ENCODE assay signal across 7 cellular contexts in genomic region chr10:45757661-45758396, GRCh38. TPM values are rescaled to one million over a fixed set of nuclear protein-coding genes. Genes with fewer than 3 reads are reported as not detected.
A peak's percentile ranks its signal among the peaks of the same experiment; 100 is the strongest.
DNase-seq lines count a peak whose midpoint lies in the region; ATAC-seq, FAIRE-seq and TF ChIP-seq lines count a peak whose summit lies in the region.
"Not testable (repeated sequence)": the region's sequence is repeated elsewhere in the genome, so short reads cannot be mapped to it uniquely, and the experiment has no call there.

No MANE protein-coding gene starts in this region.

- not testable (repeated sequence) for H3K79me2 ChIP-seq in GM23338 (replicated peaks; ENCODE audit: insufficient read depth); GM12878 (ENCODE audit: control insufficient read depth, insufficient read depth, low read length); hepatocyte; neural progenitor cell (ENCODE audit: low read depth)

- H3K27me3 ChIP-seq in GM23338 (ENCODE audit: insufficient read depth); GM12878 (replicated peaks in 1 of 2; ENCODE audit: control insufficient read depth in 2 of 2, insufficient read depth in 2 of 2, low read length in 1 of 2); endodermal cell (ENCODE audit: control insufficient read depth, insufficient read depth, low read length, poor library complexity, severe bottlenecking); left ventricle myocardium inferior (ENCODE audit: low read depth); hepatocyte; neural progenitor cell: not testable (repeated sequence)

- H3K9me3 ChIP-seq in GM12878 (replicated peaks; ENCODE audit: control insufficient read depth, insufficient read depth, low read length); endodermal cell (ENCODE audit: control insufficient read depth, low read length); left ventricle myocardium inferior (replicated peaks); hepatocyte (ENCODE audit: low read depth); neural progenitor cell (ENCODE audit: low read depth): not testable (repeated sequence)

- not testable (repeated sequence) for ATAC-seq in GM23338, GM12878

- H3K36me3 Mint-ChIP-seq in GM23338 (ENCODE audit: low read depth) (peaks cover 15% of the 10 kb centered on the region; the same call in 2 of the 3 replicates), endodermal cell (ENCODE audit: low read depth) (peaks cover 21% of the 10 kb centered on the region)
- H3K36me3 Mint-ChIP-seq in neural progenitor cell = not testable (repeated sequence)

- CTCF ChIA-PET in GM12878 (lab: Yijun Ruan, JAX) = not testable (repeated sequence)

- SMC1A ChIA-PET in GM12878 (lab: Charles Lee; ENCODE audit: uncharacterized antibody, unreplicated experiment) = not testable (repeated sequence)

- not testable (repeated sequence) for TF ChIP-seq RAD21 in GM12878 (IDR thresholded peaks at IDR 0.05; ENCODE audit: insufficient read depth, low read depth, low read length)

- TF ChIP-seq EP300 in GM12878 (IDR thresholded peaks at IDR 0.05; ENCODE audit: borderline replicate concordance in 1 of 2, control insufficient read depth in 1 of 2, low read depth in 2 of 2, low read length in 2 of 2) = not testable (repeated sequence)

- RAD21 ChIA-PET in GM12878 (lab: Charles Lee; ENCODE audit: unreplicated experiment) = not testable (repeated sequence)

- TF ChIP-seq CTCF in GM23338 (conservative IDR thresholded peaks at IDR 0.05; ENCODE audit: low read depth in 2 of 2); GM12878 (IDR thresholded peaks at IDR 0.05 in 2 of 3, conservative IDR thresholded peaks at IDR 0.05 in 1 of 3; ENCODE audit: control insufficient read depth in 2 of 3, extremely low read depth in 1 of 3, insufficient read depth in 1 of 3, low read depth in 3 of 3, low read length in 3 of 3); endodermal cell (conservative IDR thresholded peaks at IDR 0.05); left ventricle myocardium inferior (IDR thresholded peaks at IDR 0.05; ENCODE audit: borderline replicate concordance); hepatocyte (IDR thresholded peaks at IDR 0.05; ENCODE audit: poor library complexity); neural progenitor cell (IDR thresholded peaks at IDR 0.05): not testable (repeated sequence)

- BruUV-seq in GM12878 (replicated peaks; lab: Mats Ljungman, UMichigan) = TSS peak; percentile 42

- WGBS in GM12878 (ENCODE audit: insufficient coverage, insufficient replicate concordance, low lambda C conversion rate, missing lambda C conversion rate) = 93% methylated on average over 8 of the region's 8 CpGs
- WGBS in endodermal cell (ENCODE audit: insufficient coverage in 1 of 2, insufficient read length in 1 of 2), 2 experiments = 91% methylated on average over 7 of the region's 8 CpGs; no CpG with 5 or more reads in 1 of the 2 experiments
- WGBS in hepatocyte (ENCODE audit: low lambda C conversion rate, missing lambda C conversion rate) = 95% methylated on average over 8 of the region's 8 CpGs

- not testable (repeated sequence) for H2AFZ ChIP-seq in GM23338; GM12878 (ENCODE audit: control insufficient read depth, low read depth, low read length); hepatocyte; neural progenitor cell (replicated peaks)

- not testable (repeated sequence) for TF ChIP-seq POLR2A in GM12878 (IDR thresholded peaks at IDR 0.05; ENCODE audit: low read depth, low read length)

- not testable (repeated sequence) for H3K4me3 Mint-ChIP-seq in GM23338, endodermal cell, neural progenitor cell

- H3K4me3 ChIP-seq in GM23338; GM12878; endodermal cell (ENCODE audit: low read length); hepatocyte; neural progenitor cell: not testable (repeated sequence)
- H3K4me3 ChIP-seq in left ventricle myocardium inferior = peak overlapping the region; percentile 23

- H4K20me1 ChIP-seq in GM23338 (replicated peaks; ENCODE audit: insufficient read depth); GM12878 (ENCODE audit: control insufficient read depth, insufficient read depth); hepatocyte (ENCODE audit: insufficient read depth, poor library complexity, severe bottlenecking); neural progenitor cell (ENCODE audit: low read depth): not testable (repeated sequence)

- not testable (repeated sequence) for H3K27ac ChIP-seq in GM23338 (ENCODE audit: low read depth); GM12878 (ENCODE audit: control insufficient read depth, insufficient read depth); endodermal cell (ENCODE audit: low read depth, low read length); hepatocyte; neural progenitor cell
- peak overlapping the region; percentile 74 for H3K27ac ChIP-seq in left ventricle myocardium inferior (replicated peaks)

- H3K4me1 Mint-ChIP-seq in GM23338, endodermal cell, neural progenitor cell: not testable (repeated sequence)

- not testable (repeated sequence) for FAIRE-seq in GM12878 (lab: Jason Lieb, UNC)

- H3K36me3 ChIP-seq in GM23338 (ENCODE audit: insufficient read depth); GM12878 (ENCODE audit: control insufficient read depth in 2 of 2, insufficient read depth in 2 of 2, low read length in 1 of 2); endodermal cell (ENCODE audit: control insufficient read depth, insufficient read depth, low read length); hepatocyte (replicated peaks; ENCODE audit: insufficient read depth, low read depth); neural progenitor cell: not testable (repeated sequence)
- H3K36me3 ChIP-seq in left ventricle myocardium inferior = peaks cover 20% of the 10 kb centered on the region

- peak; percentile 16 for DNase-seq in GM23338 (ENCODE audit: low spot score)
- not testable (repeated sequence) for DNase-seq in GM12878 (ENCODE audit: low read depth, low spot score)
- peak; percentile 58 for DNase-seq in endodermal cell
- DNase-seq in cardiac septum (ENCODE audit: low spot score) = peak; percentile 75
- DNase-seq in left ventricle myocardium inferior = peak; percentile 29
- peak; percentile 2 for DNase-seq in hepatocyte (ENCODE audit: low spot score)
- DNase-seq in neural progenitor cell (ENCODE audit: low spot score) = peak; percentile 5

- not testable (repeated sequence) for H3K4me2 ChIP-seq in GM23338; GM12878 (ENCODE audit: control insufficient read depth, insufficient read depth); hepatocyte; neural progenitor cell

- POLR2A ChIA-PET in GM12878 (lab: Charles Lee) = not testable (repeated sequence)

- H3K4me1 ChIP-seq in GM23338 (ENCODE audit: insufficient read depth); GM12878 (ENCODE audit: control insufficient read depth, insufficient read depth, low read length); endodermal cell (ENCODE audit: control insufficient read depth, insufficient read depth, low read length); left ventricle myocardium inferior; hepatocyte (ENCODE audit: insufficient read depth); neural progenitor cell: not testable (repeated sequence)

- in situ Hi-C loops in GM12878 (cut with MboI) = not testable (repeated sequence)

- H3F3A ChIP-seq in GM23338 (replicated peaks; ENCODE audit: low read depth); neural progenitor cell (ENCODE audit: low read depth): not testable (repeated sequence)

- not testable (repeated sequence) for H3K9me3 Mint-ChIP-seq in GM23338, endodermal cell, neural progenitor cell

- not testable (repeated sequence) for H3K27ac Mint-ChIP-seq in GM23338, endodermal cell, neural progenitor cell

- H3K27me3 Mint-ChIP-seq in GM23338 (ENCODE audit: insufficient read depth, low read depth, poor library complexity); endodermal cell (ENCODE audit: insufficient read depth); neural progenitor cell (ENCODE audit: insufficient read depth, low read depth): not testable (repeated sequence)

- H3K9ac ChIP-seq in GM12878 (ENCODE audit: control insufficient read depth, insufficient read depth, low read length); endodermal cell (ENCODE audit: extremely low read depth, low read length, poor library complexity, severe bottlenecking); neural progenitor cell: not testable (repeated sequence)

- not testable (repeated sequence) for H3K9me2 ChIP-seq in GM23338 (ENCODE audit: insufficient read depth); hepatocyte (replicated peaks; ENCODE audit: insufficient read depth)

- intact Hi-C loops in GM12878 (cut with micrococcal nuclease; ENCODE audit: unreplicated experiment); cardiac septum (cut with DNase I); left ventricle myocardium inferior (cut with micrococcal nuclease): not testable (repeated sequence)

RNA-seq across cellular contexts. Expression of gene WASHC2C, which starts 30.8 kb away (rescaled TPM):
- 23.8 and 25.2 TPM in 2 replicates for total RNA-seq in GM23338 (2014; rRNA removed; shearing (Covaris generic))
- polyA plus RNA-seq in GM23338 (2016; fragmentation: Nextera tagmentation; extraction: Ambion mirVana) (13.5 and 16.2 TPM in 2 replicates), GM12878 (2011; rRNA removed) (29.7 and 42.1 TPM in 2 replicates), GM12878 (2014; fragmentation: Illumina TruSeq; extraction: Trizol) (30.6 and 39.8 TPM in 2 replicates), GM12878 (2014; fragmentation: Nextera tagmentation; extraction: Ambion mirVana) (1 to 10 TPM; 3.3 to 5.6 TPM), GM12878 (2014; rRNA removed) (18.9 and 20.5 TPM in 2 replicates), GM12878 (2016; fragmentation: Nextera tagmentation; extraction: Ambion mirVana) (10 to 100 TPM; 20.4 to 24.1 TPM), hepatocyte (27.0 and 30.6 TPM in 2 replicates)
- 61.1 and 70.8 TPM in 2 replicates for total RNA-seq in GM12878 (2013; cell fraction: nucleolus; rRNA removed)
- total RNA-seq in GM12878 (2014; rRNA removed) (21.7 and 24.6 TPM in 2 replicates), GM12878 (2014; rRNA removed; fragmentation: Illumina TruSeq; extraction: Trizol) (24.0 and 25.6 TPM in 2 replicates), GM12878 (2021) (27.4 and 28.1 TPM in 2 replicates), endodermal cell (10 to 100 TPM; 38.6 to 53.4 TPM), cardiac septum (25.9 TPM), left ventricle myocardium inferior (30.3 TPM), hepatocyte (37.1 and 38.4 TPM in 2 replicates), neural progenitor cell (ENCODE audit: low replicate concordance) (24.6 and 33.0 TPM in 2 replicates)
- polyA plus RNA-seq in GM12878 (2011; ENCODE audit: low read depth) = 17.8 TPM
- 13.3 and 13.8 TPM in 2 replicates for polyA plus RNA-seq in GM12878 (2011; cell fraction: cytosol; rRNA removed)
- 77.0 and 78.8 TPM in 2 replicates for polyA plus RNA-seq in GM12878 (2011; cell fraction: nucleus; rRNA removed)
- 21.4 and 21.5 TPM in 2 replicates for polyA plus RNA-seq in GM12878 (2012)
- 15.3 and 45.4 TPM in 2 replicates for polyA minus RNA-seq in GM12878 (2011; rRNA and poly(A)+ RNA removed)
- 5.1 and 8.3 TPM in 2 replicates for polyA minus RNA-seq in GM12878 (2011; cell fraction: cytosol; rRNA and poly(A)+ RNA removed)
- 23.5 and 26.8 TPM in 2 replicates for polyA minus RNA-seq in GM12878 (2011; cell fraction: nucleus; rRNA and poly(A)+ RNA removed)
- 24.5 TPM for polyA plus RNA-seq in endodermal cell (2013, experiment 1 of 2)
- 19.5 TPM for polyA plus RNA-seq in endodermal cell (2013, experiment 2 of 2)
